ENCODE assay signal across 31 cellular contexts in the genomic region with DNA sequence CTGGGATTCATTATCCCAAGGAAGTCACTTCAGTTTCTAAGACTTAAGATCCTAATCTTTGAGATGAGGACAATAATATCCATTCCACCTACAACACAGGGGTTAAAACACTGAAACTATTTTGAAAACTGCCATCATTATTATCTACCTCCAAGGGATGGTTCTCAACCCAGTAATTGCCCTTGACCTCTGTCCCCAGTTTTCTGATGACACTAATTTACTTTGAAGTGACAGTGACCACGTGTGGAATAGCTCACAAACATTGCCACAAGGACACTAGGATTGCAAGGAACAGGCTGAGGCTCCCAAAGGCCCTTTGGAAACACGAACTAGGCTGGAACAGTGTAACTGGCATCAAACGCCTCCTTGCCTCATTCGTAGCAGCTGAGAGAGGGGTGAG.
DNase-seq lines count a peak whose midpoint lies in the region; ATAC-seq, FAIRE-seq and TF ChIP-seq lines count a peak whose summit lies in the region.
"Had no signal": no experiment of that assay in that cellular context is flagged by ENCODE, and none has a peak within 500 bp of the region (broad histone marks: within the 10 kb centered on the region; RNA-seq: fewer than 3 reads in every experiment).

No MANE protein-coding gene starts in this region.

- H4K20me1 ChIP-seq in BLaER1 treated with 17β-estradiol and CSF1 and Interleukin-3, amounts not matched to agents 10 nM and 100 nM: peaks cover 0 to 95% (median 75%) of the 10 kb centered on the region in 11 experiments; a peak in 19 of 22 replicates

- no peak for FAIRE-seq in A549 (lab: Jason Lieb, UNC)

- peaks cover 61 to 100% (median 97%) of the 10 kb centered on the region in 11 experiments for H3K36me3 ChIP-seq in BLaER1 treated with 17β-estradiol and CSF1 and Interleukin-3, amounts not matched to agents 10 nM and 100 nM
- peaks cover 49% of the 10 kb centered on the region for H3K36me3 ChIP-seq in CD4-positive, alpha-beta memory T cell (ENCODE audit: insufficient read depth, low read length)
- peaks cover 36% of the 10 kb centered on the region for H3K36me3 ChIP-seq in CD8-positive, alpha-beta memory T cell (ENCODE audit: insufficient read depth, low read length)

- H3K4me2 ChIP-seq in A549: peak overlapping the region; percentile 23; the same call in 2 of the 3 replicates
- peak overlapping the region in 7 of 11 experiments; percentile 1 to 63 (median 48); a peak in 11 of 22 replicates for H3K4me2 ChIP-seq in BLaER1 treated with 17β-estradiol and CSF1 and Interleukin-3, amounts not matched to agents 10 nM and 100 nM

- DNase-seq in A549 (ENCODE audit: low read depth in 1 of 2, low spot score in 1 of 2): no peak
- DNase-seq in T-helper 17 cell: no peak
- no peak for DNase-seq in memory B cell (ENCODE audit: low spot score in 2 of 2)
- no peak for DNase-seq in middle frontal gyrus (ENCODE audit: extremely low spot score, low spot score)
- no peak for DNase-seq in CD4-positive, alpha-beta memory T cell
- no peak for DNase-seq in CD8-positive, alpha-beta memory T cell
- DNase-seq: activated naive CD4-positive, alpha-beta T cell; activated T-cell treated with anti-CD3 and anti-CD28 coated beads, Interleukin-2, amount 50 U/mL, for 1 hour; amniotic stem cell; DMS 273 treated with DMSO at 0.1 percent for 48 hours; dorsolateral prefrontal cortex; esophagus squamous epithelium; H7; heart right ventricle; KG1; NCI-H1105; NCI-H1930; NCI-H2171 treated with DMSO at 0.1 percent for 48 hours; NCI-H524; NK-92 treated with Interleukin-12 subunit alpha and Interleukin-12 subunit beta, amount 100 ng/mL, for 24 hours; nucleus accumbens; Right ventricle myocardium superior; stimulated activated CD4-positive, alpha-beta T cell treated with anti-CD3 and anti-CD28 coated beads, Interleukin-15, amount 100 ng/mL, for 24 hours; stimulated activated CD4-positive, alpha-beta T cell treated with anti-CD3 and anti-CD28 coated beads, Interleukin-4, amount 100 ng/mL, for 4 hours; upper lobe of left lung had no signal

- WGBS in A549 (ENCODE audit: missing lambda C conversion rate): 87% methylated on average over 4 of the region's 4 CpGs

- H3K4me3 Mint-ChIP-seq in T-helper 17 cell: no peak overlapping the region
- H3K4me3 Mint-ChIP-seq in memory B cell: no peak overlapping the region
- H3K4me3 Mint-ChIP-seq in CD4-positive, alpha-beta memory T cell: no peak overlapping the region
- no peak overlapping the region for H3K4me3 Mint-ChIP-seq in CD8-positive, alpha-beta memory T cell
- H3K4me3 Mint-ChIP-seq: brain, CD14-positive monocyte had no signal

- TF ChIP-seq POLR2A in A549 (IDR thresholded peaks at IDR 0.05; ENCODE audit: low read length): no peak

- CTCF ChIA-PET in A549 (lab: Yijun Ruan, JAX): interaction anchor here (1.1 to 2.2 kb wide), 3 partner anchors 9 to 11 kb away, joined by 3 to 8 read pairs (median 3); no protein-coding TSS in a partner anchor
- CTCF ChIA-PET in CD4-positive, alpha-beta memory T cell (lab: Charles Lee; ENCODE audit: partially characterized antibody): interaction anchor here (0.7 to 1.6 kb wide), 2 partner anchors 11 to 44 kb away, joined by 3 read pairs; no protein-coding TSS in a partner anchor
- CTCF ChIA-PET in CD8-positive, alpha-beta memory T cell (lab: Charles Lee): no interaction called here

- no peaks in the 10 kb centered on the region for H3K9me3 ChIP-seq in A549
- H3K9me3 ChIP-seq in BLaER1 treated with 17β-estradiol and CSF1 and Interleukin-3, amounts not matched to agents 10 nM and 100 nM (replicated peaks in 1 of 11): no peaks in the 10 kb centered on the region
- H3K9me3 ChIP-seq in T-helper 17 cell (ENCODE audit: control insufficient read depth, low read length, poor library complexity, severe bottlenecking): no peaks in the 10 kb centered on the region
- no peaks in the 10 kb centered on the region for H3K9me3 ChIP-seq in CD4-positive, alpha-beta memory T cell (ENCODE audit: control insufficient read depth in 1 of 2, low read length in 2 of 2)
- no peaks in the 10 kb centered on the region for H3K9me3 ChIP-seq in CD8-positive, alpha-beta memory T cell (ENCODE audit: low read length)
- H3K9me3 ChIP-seq: esophagus squamous epithelium, heart right ventricle, prostate gland, suprapubic skin, upper lobe of left lung had no signal

- H3K27ac Mint-ChIP-seq in T-helper 17 cell (peak overlapping the region; percentile 62), memory B cell (peak overlapping the region; percentile 24)
- H3K27ac Mint-ChIP-seq in CD4-positive, alpha-beta memory T cell: peak overlapping the region in 3 of 7 donors; percentile 0 to 50 (median 26)
- H3K27ac Mint-ChIP-seq in CD8-positive, alpha-beta memory T cell: peak overlapping the region in 4 of 8 donors; percentile 58 to 89 (median 65)

- TF ChIP-seq CTCF in A549 (IDR thresholded peaks at IDR 0.05): no peak

- H3K4me1 Mint-ChIP-seq in T-helper 17 cell (peaks cover 16% of the 10 kb centered on the region), memory B cell (peaks cover 3% of the 10 kb centered on the region)
- peaks cover 0 to 12% (median 9%) of the 10 kb centered on the region in 4 donors for H3K4me1 Mint-ChIP-seq in CD4-positive, alpha-beta memory T cell
- H3K4me1 Mint-ChIP-seq in CD8-positive, alpha-beta memory T cell: peaks cover 4 to 24% (median 14%) of the 10 kb centered on the region in 3 donors
- H3K4me1 Mint-ChIP-seq: brain had no signal

- H3K36me3 Mint-ChIP-seq in T-helper 17 cell (ENCODE audit: low read depth): peaks cover 7% of the 10 kb centered on the region
- H3K36me3 Mint-ChIP-seq in memory B cell: peaks cover 13% of the 10 kb centered on the region
- peaks cover 30 to 75% of the 10 kb centered on the region in 2 donors for H3K36me3 Mint-ChIP-seq in CD4-positive, alpha-beta memory T cell
- H3K36me3 Mint-ChIP-seq in CD8-positive, alpha-beta memory T cell: peaks cover 0 to 24% (median 17%) of the 10 kb centered on the region in 3 donors

- TF ChIP-seq RAD21 in A549 (conservative IDR thresholded peaks at IDR 0.05 in 1 of 2, IDR thresholded peaks at IDR 0.05 in 1 of 2): no peak

- no peaks in the 10 kb centered on the region for H3K27me3 ChIP-seq in BLaER1 treated with 17β-estradiol and CSF1 and Interleukin-3, amounts not matched to agents 10 nM and 100 nM
- H3K27me3 ChIP-seq in CD4-positive, alpha-beta memory T cell (ENCODE audit: insufficient read depth, low read length): no peaks in the 10 kb centered on the region
- no peaks in the 10 kb centered on the region for H3K27me3 ChIP-seq in CD8-positive, alpha-beta memory T cell (ENCODE audit: insufficient read depth, low read length, poor library complexity, severe bottlenecking)
- H3K27me3 ChIP-seq: dorsolateral prefrontal cortex, esophagus squamous epithelium, foreskin keratinocyte, heart right ventricle, suprapubic skin, upper lobe of left lung had no signal

- TF ChIP-seq EP300 in A549 (IDR thresholded peaks at IDR 0.05): no peak

- H3K4me3 ChIP-seq in A549: no peak overlapping the region
- no peak overlapping the region for H3K4me3 ChIP-seq in BLaER1 treated with 17β-estradiol and CSF1 and Interleukin-3, amounts not matched to agents 10 nM and 100 nM
- H3K4me3 ChIP-seq in CD4-positive, alpha-beta memory T cell (ENCODE audit: low read length in 2 of 2): no peak overlapping the region
- H3K4me3 ChIP-seq in CD8-positive, alpha-beta memory T cell (ENCODE audit: low read length): no peak overlapping the region
- H3K4me3 ChIP-seq: dorsolateral prefrontal cortex, esophagus squamous epithelium, heart right ventricle, prostate gland, suprapubic skin, upper lobe of left lung had no signal

- H3K27ac ChIP-seq in A549: peak overlapping the region in 1 of 2 experiments; percentile 78; a peak in 3 of 6 replicates
- H3K27ac ChIP-seq in BLaER1 treated with 17β-estradiol and CSF1 and Interleukin-3, amounts not matched to agents 10 nM and 100 nM: peak overlapping the region in 1 of 11 experiments; percentile 52; a peak in 2 of 22 replicates
- no peak overlapping the region for H3K27ac ChIP-seq in CD4-positive, alpha-beta memory T cell (ENCODE audit: low read depth, low read length)
- H3K27ac ChIP-seq in CD8-positive, alpha-beta memory T cell (ENCODE audit: low read depth, low read length): no peak overlapping the region
- H3K27ac ChIP-seq: dorsolateral prefrontal cortex, foreskin keratinocyte, prostate gland, suprapubic skin had no signal

- intact Hi-C loops in CD4-positive, alpha-beta memory T cell (cut with micrococcal nuclease): no loop called here

- H3K4me1 ChIP-seq in A549: peaks cover 22% of the 10 kb centered on the region
- H3K4me1 ChIP-seq in BLaER1 treated with 17β-estradiol and CSF1 and Interleukin-3, amounts not matched to agents 10 nM and 100 nM: peaks cover 16 to 41% (median 31%) of the 10 kb centered on the region in 10 experiments
- H3K4me1 ChIP-seq in CD4-positive, alpha-beta memory T cell (ENCODE audit: insufficient read depth, low read length): peaks cover 6% of the 10 kb centered on the region
- H3K4me1 ChIP-seq in CD8-positive, alpha-beta memory T cell (ENCODE audit: insufficient read depth, low read length): no peaks in the 10 kb centered on the region
- H3K4me1 ChIP-seq: foreskin keratinocyte, prostate gland had no signal

- POLR2A ChIA-PET in A549 (lab: Yijun Ruan, JAX): interaction anchor here (0.5 kb wide), 1 partner anchor 388 kb away, joined by 5 read pairs; no protein-coding TSS in a partner anchor
- POLR2A ChIA-PET in CD4-positive, alpha-beta memory T cell (lab: Charles Lee; ENCODE audit: partially characterized antibody): no interaction called here
- POLR2A ChIA-PET in CD8-positive, alpha-beta memory T cell (lab: Charles Lee): no interaction called here

- no peaks in the 10 kb centered on the region for H3K9me3 Mint-ChIP-seq in memory B cell
- no peaks in the 10 kb centered on the region for H3K9me3 Mint-ChIP-seq in CD4-positive, alpha-beta memory T cell
- H3K9me3 Mint-ChIP-seq in CD8-positive, alpha-beta memory T cell: no peaks in the 10 kb centered on the region
- H3K9me3 Mint-ChIP-seq: brain, CD14-positive monocyte had no signal

- no peak overlapping the region for H3K9ac ChIP-seq in BLaER1 treated with 17β-estradiol and CSF1 and Interleukin-3, amounts not matched to agents 10 nM and 100 nM

- H3K27me3 Mint-ChIP-seq in T-helper 17 cell: no peaks in the 10 kb centered on the region
- H3K27me3 Mint-ChIP-seq in memory B cell: no peaks in the 10 kb centered on the region
- no peaks in the 10 kb centered on the region for H3K27me3 Mint-ChIP-seq in CD4-positive, alpha-beta memory T cell
- no peaks in the 10 kb centered on the region for H3K27me3 Mint-ChIP-seq in CD8-positive, alpha-beta memory T cell

- no peak for ATAC-seq in A549
- ATAC-seq in T-helper 17 cell: no peak
- no peak for ATAC-seq in memory B cell (ENCODE audit: low read depth)

TF ChIP-seq in A549, 52 proteins besides CTCF, POLR2A, EP300 and RAD21:
- TF ChIP-seq EHF (CRISPR knock-in tag; IDR thresholded peaks at IDR 0.05) (no peak), NR3C1 (IDR thresholded peaks at IDR 0.05) (no peak), ZSCAN20 (CRISPR knock-in tag; IDR thresholded peaks at IDR 0.05) (no peak), JUN (IDR thresholded peaks at IDR 0.05) (no peak), POLR2AphosphoS2 (conservative IDR thresholded peaks at IDR 0.05; ENCODE audit: low read length) (no peak), CBX2 (IDR thresholded peaks at IDR 0.05; ENCODE audit: borderline replicate concordance, low read depth) (no peak), RARB (CRISPR knock-in tag; IDR thresholded peaks at IDR 0.05) (no peak)
